ENCODE assay signal across 11 cellular contexts in the genomic region with DNA sequence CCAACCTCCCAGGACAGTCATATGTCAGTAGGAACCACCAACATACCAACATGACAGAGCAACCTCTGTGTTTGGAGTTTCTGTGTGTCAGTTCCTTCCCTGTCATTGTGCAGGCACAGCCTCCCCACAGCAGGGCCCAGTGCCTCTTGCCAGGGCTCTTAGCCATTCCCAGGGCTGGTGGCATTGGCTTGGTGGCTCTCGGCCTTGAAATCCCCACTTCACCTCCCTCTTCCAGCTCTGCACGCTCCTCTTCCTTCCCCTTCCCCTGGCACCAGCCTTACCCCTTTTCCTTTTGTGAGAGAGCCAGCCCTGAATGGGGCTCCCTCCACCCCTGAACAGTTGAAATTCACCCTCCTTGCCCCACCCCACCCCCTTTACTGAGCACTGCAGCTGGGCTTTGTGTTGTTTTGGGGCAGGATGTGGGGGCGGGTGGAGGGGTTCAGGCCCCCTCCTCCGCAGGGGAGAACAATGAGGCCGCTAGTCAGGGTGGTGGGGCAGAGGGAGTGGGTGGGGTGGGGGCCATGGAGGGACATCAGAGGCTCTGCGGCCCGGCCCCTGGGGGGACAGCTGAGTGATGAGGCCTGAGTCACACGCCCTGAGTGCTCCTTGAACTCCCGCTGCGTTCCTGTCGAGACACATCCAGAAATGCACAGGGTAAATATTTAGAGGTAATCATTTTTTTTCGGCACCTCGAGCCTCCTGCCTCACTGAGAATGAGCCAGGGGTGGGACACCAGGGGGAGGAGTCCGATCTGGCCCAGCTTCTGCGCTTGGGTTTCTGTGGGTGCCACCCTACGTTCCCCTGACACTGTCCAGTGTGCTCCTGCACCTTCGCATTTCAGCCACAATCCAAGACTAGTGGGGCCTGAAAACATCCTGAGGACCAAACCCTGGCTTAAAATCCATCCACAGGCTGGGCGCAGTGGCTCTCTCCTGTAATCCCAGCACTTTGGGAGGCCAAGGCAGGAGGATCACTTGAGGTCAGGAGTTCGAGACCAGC. TPM values are rescaled to one million over a fixed set of nuclear protein-coding genes. Genes with fewer than 3 reads are reported as not detected.
DNase-seq lines count a peak whose midpoint lies in the region; ATAC-seq and TF ChIP-seq lines count a peak whose summit lies in the region.
"Had no signal": no experiment of that assay in that cellular context is flagged by ENCODE, and none has a peak within 500 bp of the region (broad histone marks: within the 10 kb centered on the region; RNA-seq: fewer than 3 reads in every experiment).

No MANE protein-coding gene starts in this region.

- ATAC-seq in stimulated activated naive CD8-positive, alpha-beta T cell treated with anti-CD3 and anti-CD28 coated beads, Interleukin-15, Interleukin-2, amounts not matched to agents 100 U/mL and 50 U/mL, for 24 hours: peak; percentile 42
- ATAC-seq in GM18502 (IDR thresholded peaks at IDR 0.05; ENCODE audit: poor library complexity, unreplicated experiment): no peak

- H3K9me3 Mint-ChIP-seq in brain: peaks cover 0 to 12% (median 0%) of the 10 kb centered on the region in 5 experiments
- no peaks in the 10 kb centered on the region for H3K9me3 Mint-ChIP-seq in activated naive CD4-positive, alpha-beta T cell treated with anti-CD3 and anti-CD28 coated beads, Interleukin-2, amount 10 ng/mL, durations not matched to agents 7 days and 5 days
- H3K9me3 Mint-ChIP-seq: activated T-helper 1 cell treated with anti-CD3 and anti-CD28 coated beads, Interleukin-12 subunit alpha, Interleukin-12 subunit beta, Interleukin-2, Interleukin-4 antibody, amounts not matched to agents 30 ng/mL and 10 ng/mL and 1 ng/mL, durations not matched to agents 14 hours and 24 hours and 36 hours had no signal

- CTCF ChIA-PET in activated naive CD4-positive, alpha-beta T cell treated with anti-CD3 and anti-CD28 coated beads, Interleukin-2, amount 10 ng/mL, durations not matched to agents 7 days and 5 days (lab: Charles Lee): no interaction called here

- no peak overlapping the region for H3K4me3 Mint-ChIP-seq in brain
- no peak overlapping the region for H3K4me3 Mint-ChIP-seq in activated naive CD4-positive, alpha-beta T cell treated with anti-CD3 and anti-CD28 coated beads, Interleukin-2, amount 10 ng/mL, durations not matched to agents 7 days and 5 days
- H3K4me3 Mint-ChIP-seq: activated T-helper 1 cell treated with anti-CD3 and anti-CD28 coated beads, Interleukin-12 subunit alpha, Interleukin-12 subunit beta, Interleukin-2, Interleukin-4 antibody, amounts not matched to agents 30 ng/mL and 10 ng/mL and 1 ng/mL, durations not matched to agents 14 hours and 24 hours and 36 hours had no signal

- no peaks in the 10 kb centered on the region for H3K36me3 Mint-ChIP-seq in brain
- H3K36me3 Mint-ChIP-seq in activated naive CD4-positive, alpha-beta T cell treated with anti-CD3 and anti-CD28 coated beads, Interleukin-2, amount 10 ng/mL, durations not matched to agents 7 days and 5 days: no peaks in the 10 kb centered on the region

- H3K4me1 Mint-ChIP-seq in brain: peaks cover 22% of the 10 kb centered on the region
- H3K4me1 Mint-ChIP-seq in activated naive CD4-positive, alpha-beta T cell treated with anti-CD3 and anti-CD28 coated beads, Interleukin-2, amount 10 ng/mL, durations not matched to agents 7 days and 5 days: peaks cover 5% of the 10 kb centered on the region

- peak overlapping the region in 3 of 5 experiments; percentile 33 to 60 (median 45) for H3K27ac Mint-ChIP-seq in brain
- no peak overlapping the region for H3K27ac Mint-ChIP-seq in activated naive CD4-positive, alpha-beta T cell treated with anti-CD3 and anti-CD28 coated beads, Interleukin-2, amount 10 ng/mL, durations not matched to agents 7 days and 5 days
- H3K27ac Mint-ChIP-seq: activated T-helper 1 cell treated with anti-CD3 and anti-CD28 coated beads, Interleukin-12 subunit alpha, Interleukin-12 subunit beta, Interleukin-2, Interleukin-4 antibody, amounts not matched to agents 30 ng/mL and 10 ng/mL and 1 ng/mL, durations not matched to agents 14 hours and 24 hours and 36 hours had no signal

- H3K27me3 Mint-ChIP-seq in brain: peaks cover 36% of the 10 kb centered on the region
- H3K27me3 Mint-ChIP-seq in activated naive CD4-positive, alpha-beta T cell treated with anti-CD3 and anti-CD28 coated beads, Interleukin-2, amount 10 ng/mL, durations not matched to agents 7 days and 5 days: peaks cover 76% of the 10 kb centered on the region

- no peak for TF ChIP-seq CTCF in brain (conservative IDR thresholded peaks at IDR 0.05)

- DNase-seq in NCI-H1092 treated with DMSO at 0.1 percent for 48 hours (lab: John Stamatoyannopoulos, UW) (peak; percentile 13), NCI-H1092 (lab: John Stamatoyannopoulos, UW) (no peak), NCI-H1417 treated with DMSO at 0.1 percent for 48 hours (lab: John Stamatoyannopoulos, UW) (peak; percentile 14), iPS-NIHi11 (ENCODE audit: low spot score) (no peak)
- DNase-seq in stimulated activated naive CD8-positive, alpha-beta T cell treated with anti-CD3 and anti-CD28 coated beads, Interleukin-15, Interleukin-2, amounts not matched to agents 100 U/mL and 50 U/mL, for 24 hours: no peak
- no peak for DNase-seq in activated naive CD4-positive, alpha-beta T cell treated with anti-CD3 and anti-CD28 coated beads, Interleukin-2, amount 10 ng/mL, durations not matched to agents 7 days and 5 days
- DNase-seq: NCI-H526 treated with DMSO at 0.1 percent for 48 hours had no signal

RNA-seq across cellular contexts. Expression of gene LGR6, which starts 28.6 kb away (rescaled TPM):
- polyA plus RNA-seq in brain (ENCODE audit: insufficient read depth, low read depth, low replicate concordance): 0.66 TPM
- polyA plus RNA-seq: endothelial cell of umbilical vein had no signal

Comparison
In these comparisons a context has a peak if more than half of its experiments do, and no peak if none do; other contexts are left out.
1. DNase-seq: peak in NCI-H1092 treated with DMSO at 0.1 percent for 48 hours (single experiment) and NCI-H1417 treated with DMSO at 0.1 percent for 48 hours (single experiment); none in NCI-H1092 (single experiment), stimulated activated naive CD8-positive, alpha-beta T cell treated with anti-CD3 and anti-CD28 coated beads, Interleukin-15, Interleukin-2, amounts not matched to agents 100 U/mL and 50 U/mL, for 24 hours (single experiment), iPS-NIHi11 (single experiment) and activated naive CD4-positive, alpha-beta T cell treated with anti-CD3 and anti-CD28 coated beads, Interleukin-2, amount 10 ng/mL, durations not matched to agents 7 days and 5 days (single experiment).